In genomic region chr3:43054754-43055153, GRCh38 we compare ENCODE assay signal across 17 cellular contexts. TPM values are rescaled to one million over a fixed set of nuclear protein-coding genes. Genes with fewer than 3 reads are reported as not detected.
DNase-seq lines count a peak whose midpoint lies in the region; ATAC-seq and TF ChIP-seq lines count a peak whose summit lies in the region.
"Had no signal": no experiment of that assay in that cellular context is flagged by ENCODE, and none has a peak within 500 bp of the region (broad histone marks: within the 10 kb centered on the region; RNA-seq: fewer than 3 reads in every experiment).

No MANE protein-coding gene starts in this region.

- TF ChIP-seq POLR2A in heart left ventricle (IDR thresholded peaks at IDR 0.05) = no peak

- TF ChIP-seq CTCF in right atrium auricular region (IDR thresholded peaks at IDR 0.05) = no peak
- TF ChIP-seq CTCF in heart left ventricle (IDR thresholded peaks at IDR 0.05) = no peak

- H3K4me1 ChIP-seq in right atrium auricular region (no peaks in the 10 kb centered on the region), heart left ventricle (no peaks in the 10 kb centered on the region)
- H3K4me1 ChIP-seq: A549, Caco-2 had no signal

- ATAC-seq in heart left ventricle (no peak), GM21447 (IDR thresholded peaks at IDR 0.05; ENCODE audit: unreplicated experiment) (no peak)
- ATAC-seq: A549, HCT116 had no signal

- H3K36me3 ChIP-seq in right atrium auricular region (no peaks in the 10 kb centered on the region), heart left ventricle (no peaks in the 10 kb centered on the region)

- H3K9me3 ChIP-seq in right atrium auricular region (peaks cover 0 to 29% of the 10 kb centered on the region in 2 donors), heart left ventricle (peaks cover 0 to 34% (median 14%) of the 10 kb centered on the region in 12 donors)
- H3K9me3 ChIP-seq: A549 had no signal

- WGBS in heart left ventricle, 4 donors = 91 to 100% (median 93%) methylated on average over 4 to 5 of the region's 5 CpGs

- DNase-seq in NCI-H82 (lab: John Stamatoyannopoulos, UW) = peak; percentile 25
- no peak for DNase-seq in NCI-H82 treated with DMSO at 0.1 percent for 48 hours (lab: John Stamatoyannopoulos, UW; ENCODE audit: unreplicated experiment)
- DNase-seq in right atrium auricular region (ENCODE audit: low spot score) = peak; percentile 18
- no peak for DNase-seq in heart left ventricle
- DNase-seq in mucosa of gallbladder (ENCODE audit: low spot score) = peak; percentile 1
- DNase-seq in NCI-H146 (lab: John Stamatoyannopoulos, UW) = no peak
- no peak for DNase-seq in activated naive CD4-positive, alpha-beta T cell (lab: John Stamatoyannopoulos, UW)
- DNase-seq: AML-193; Caco-2; CD4-positive, alpha-beta T cell; HFFc6 had no signal

- H3K27ac ChIP-seq in right atrium auricular region = no peak overlapping the region
- H3K27ac ChIP-seq in heart left ventricle = no peak overlapping the region
- H3K27ac ChIP-seq: 22Rv1, A549, C4-2B had no signal

- intact Hi-C loops in heart left ventricle (cut with DNase I) = no loop called here

- no peak overlapping the region for H3K4me3 ChIP-seq in right atrium auricular region
- H3K4me3 ChIP-seq in heart left ventricle = no peak overlapping the region
- H3K4me3 ChIP-seq: A549, GM23338 had no signal

- H3K27me3 ChIP-seq in right atrium auricular region (no peaks in the 10 kb centered on the region), heart left ventricle (no peaks in the 10 kb centered on the region)

RNA-seq across cellular contexts. Expression of gene POMGNT2, which starts 51.1 kb away (rescaled TPM):
- total RNA-seq in right atrium auricular region (10 to 100 TPM; 28.0 to 33.1 TPM), heart left ventricle (10 to 100 TPM; 13.8 to 36.0 (median 18.5) TPM), mucosa of gallbladder (24.7 TPM)
- 10 to 100 TPM in 1 of 2 donors, 1 to 10 TPM in 1; 9.1 to 22.4 TPM for polyA plus RNA-seq in heart left ventricle

Comparison
In these comparisons a context has a peak if more than half of its experiments do, and no peak if none do; other contexts are left out.
1. DNase-seq: peak in NCI-H82 (single experiment), right atrium auricular region (single experiment) and mucosa of gallbladder (single experiment); none in NCI-H82 treated with DMSO at 0.1 percent for 48 hours (single experiment), heart left ventricle (0 of 5), NCI-H146 (single experiment) and activated naive CD4-positive, alpha-beta T cell (0 of 4).